ENCODE assay signal across 8 cellular contexts in genomic region chr19:48617146-48617937, GRCh38. TPM values are rescaled to one million over a fixed set of nuclear protein-coding genes. Genes with fewer than 3 reads are reported as not detected.
A peak's percentile ranks its signal among the peaks of the same experiment; 100 is the strongest.
DNase-seq lines count a peak whose midpoint lies in the region; ATAC-seq and TF ChIP-seq lines count a peak whose summit lies in the region.

No MANE protein-coding gene starts in this region.

- peaks cover 39% of the 10 kb centered on the region for H3K4me1 Mint-ChIP-seq in osteocyte (ENCODE audit: unreplicated experiment)

- H3K27me3 Mint-ChIP-seq in osteocyte (ENCODE audit: unreplicated experiment): no peaks in the 10 kb centered on the region

- peaks cover 20% of the 10 kb centered on the region for H3K36me3 Mint-ChIP-seq in osteocyte (ENCODE audit: unreplicated experiment)

- H3K4me3 Mint-ChIP-seq in osteocyte (ENCODE audit: unreplicated experiment): peak overlapping the region; percentile 96

- H3K27ac Mint-ChIP-seq in osteocyte (ENCODE audit: unreplicated experiment): peak overlapping the region; percentile 97

- peak overlapping the region; percentile 99 for H3K9ac ChIP-seq in OCI-LY3 (ENCODE audit: low read length)

- no peaks in the 10 kb centered on the region for H3K9me3 ChIP-seq in OCI-LY3 (ENCODE audit: insufficient read depth, low read length)

- H3K4me2 ChIP-seq in OCI-LY3 (ENCODE audit: low read length): peak overlapping the region; percentile 98

- H3K27me3 ChIP-seq in OCI-LY3 (ENCODE audit: low read depth, low read length): no peaks in the 10 kb centered on the region

- peaks cover 39% of the 10 kb centered on the region for H3K36me3 ChIP-seq in OCI-LY3 (replicated peaks; ENCODE audit: low read depth, low read length)

- DNase-seq in EH (ENCODE audit: low read depth): peak; percentile 20
- no peak for DNase-seq in epithelial cell of prostate (ENCODE audit: low read depth, low spot score)
- no peak for DNase-seq in osteocyte (ENCODE audit: extremely low spot score, unreplicated experiment)
- DNase-seq in left colon: no peak
- DNase-seq in ecto neural progenitor cell (ENCODE audit: low spot score): no peak
- DNase-seq in GOT3 (lab: John Stamatoyannopoulos, UW): no peak
- DNase-seq in NCI-H1930 (lab: John Stamatoyannopoulos, UW): no peak

- H4K20me1 ChIP-seq in OCI-LY3 (ENCODE audit: insufficient read depth, low read length): peaks cover 46% of the 10 kb centered on the region

- peaks cover 46% of the 10 kb centered on the region for H3K79me2 ChIP-seq in OCI-LY3 (ENCODE audit: low read length)

- TF ChIP-seq CTCF in OCI-LY3 (IDR thresholded peaks at IDR 0.05; ENCODE audit: low read depth, low read length) (no peak), osteocyte (IDR thresholded peaks at IDR 0.05) (no peak)

- no peaks in the 10 kb centered on the region for H3K9me3 Mint-ChIP-seq in osteocyte (ENCODE audit: unreplicated experiment)

- no peak overlapping the region for H2AFZ ChIP-seq in OCI-LY3 (ENCODE audit: low read depth, low read length)

- H3K27ac ChIP-seq in OCI-LY3 (ENCODE audit: low read length): peak overlapping the region; percentile 62
- H3K27ac ChIP-seq in epithelial cell of prostate: peak overlapping the region; percentile 85

- H3K4me3 ChIP-seq in OCI-LY3 (ENCODE audit: low read length): peak overlapping the region; percentile 96

- no peak for ATAC-seq in left colon

- intact Hi-C loops in left colon (cut with DNase I, micrococcal nuclease): no loop called here

- H3K4me1 ChIP-seq in OCI-LY3 (ENCODE audit: low read length): peaks cover 28% of the 10 kb centered on the region

RNA-seq across cellular contexts. Expression of gene RPL18, which starts 1.6 kb away (rescaled TPM):
- total RNA-seq in osteocyte (1,287 and 1,310 TPM in 2 replicates), left colon (1,000 to 10,000 TPM; 1,328 to 1,333 TPM)

RNA-seq across cellular contexts. Expression of gene SPHK2, which starts 2.0 kb away (rescaled TPM):
- 34.4 and 34.7 TPM in 2 replicates for total RNA-seq in osteocyte
- 10 to 100 TPM; 45.1 to 51.0 TPM for total RNA-seq in left colon

RNA-seq across cellular contexts. Expression of gene FAM83E, which starts 2.5 kb away (rescaled TPM):
- total RNA-seq in osteocyte: 1.1 and 1.3 TPM in 2 replicates
- 100 to 1,000 TPM; 180 to 247 TPM for total RNA-seq in left colon

RNA-seq across cellular contexts. Expression of gene SPACA4, which starts 10.8 kb away (rescaled TPM):
- total RNA-seq in osteocyte (not detected in 2 replicates), left colon (not detected)

RNA-seq across cellular contexts. Expression of gene DBP, which starts 19.8 kb away (rescaled TPM):
- total RNA-seq in osteocyte (18.5 and 20.3 TPM in 2 replicates), left colon (10 to 100 TPM in 1 of 2 donors, 1 to 10 TPM in 1; 6.9 to 14.6 TPM)

Comparison
In these comparisons a context has a peak if more than half of its experiments do, and no peak if none do; other contexts are left out.
1. RNA of gene FAM83E, which starts 2.5 kb away (total RNA-seq): 180 to 247 TPM in left colon; 1.1 to 1.3 TPM in osteocyte; every median in the first group is over 10 times any median in the second.